ENCODE assay signal across 8 cellular contexts in genomic region chrX:23902419-23902818, GRCh38. TPM values are rescaled to one million over a fixed set of nuclear protein-coding genes. Genes with fewer than 3 reads are reported as not detected.
A peak's percentile ranks its signal among the peaks of the same experiment; 100 is the strongest.
DNase-seq lines count a peak whose midpoint lies in the region; ATAC-seq and TF ChIP-seq lines count a peak whose summit lies in the region.

No MANE protein-coding gene starts in this region.

- TF ChIP-seq CTCF in DND-41 (IDR thresholded peaks at IDR 0.05; ENCODE audit: borderline replicate concordance, extremely low read depth, low read length, poor library complexity, severe bottlenecking) = peak; percentile 65
- TF ChIP-seq CTCF in neural progenitor cell (IDR thresholded peaks at IDR 0.05) = peak; percentile 80

- no peak for TF ChIP-seq EP300 in Ishikawa (IDR thresholded peaks at IDR 0.05; ENCODE audit: borderline replicate concordance)

- peak; percentile 72 for TF ChIP-seq RAD21 in Ishikawa (IDR thresholded peaks at IDR 0.05; ENCODE audit: low read depth)

- H3K36me3 ChIP-seq in DND-41 (ENCODE audit: insufficient read depth, low read length) (0 out of 2 replicates have a peak, but pooled peaks cover 2% of the 10 kb centered on the region), neural progenitor cell (no peaks in the 10 kb centered on the region)

- no peaks in the 10 kb centered on the region for H3K9me3 ChIP-seq in DND-41 (ENCODE audit: insufficient read depth, low read length, severe bottlenecking)
- no peaks in the 10 kb centered on the region for H3K9me3 ChIP-seq in neural progenitor cell (ENCODE audit: low read depth)

- no peak overlapping the region for H3K27ac Mint-ChIP-seq in neural progenitor cell

- peaks cover 63% of the 10 kb centered on the region for H3K79me2 ChIP-seq in DND-41 (ENCODE audit: insufficient read depth, low read length)
- peaks cover 55% of the 10 kb centered on the region for H3K79me2 ChIP-seq in neural progenitor cell (ENCODE audit: low read depth)

- H3K4me1 ChIP-seq in DND-41 (ENCODE audit: insufficient read depth, low read length) (peaks cover 12% of the 10 kb centered on the region), neural progenitor cell (peaks cover 25% of the 10 kb centered on the region)

- no peak overlapping the region for H3K4me3 ChIP-seq in DND-41 (ENCODE audit: low read depth in 1 of 2, low read length in 2 of 2)
- H3K4me3 ChIP-seq in neural progenitor cell = no peak overlapping the region

- H3K36me3 Mint-ChIP-seq in neural progenitor cell = peaks cover 8% of the 10 kb centered on the region

- no peak overlapping the region for H3K9ac ChIP-seq in DND-41 (ENCODE audit: low read depth, low read length)
- no peak overlapping the region for H3K9ac ChIP-seq in neural progenitor cell

- no peak overlapping the region for H3K4me2 ChIP-seq in DND-41 (ENCODE audit: insufficient read depth, low read length)
- H3K4me2 ChIP-seq in neural progenitor cell = peak overlapping the region; percentile 21

- no peaks in the 10 kb centered on the region for H3K9me3 Mint-ChIP-seq in neural progenitor cell

- H3K4me3 Mint-ChIP-seq in neural progenitor cell = no peak overlapping the region

- H3K27me3 ChIP-seq in DND-41 (ENCODE audit: insufficient read depth, low read length, poor library complexity) (no peaks in the 10 kb centered on the region), neural progenitor cell (no peaks in the 10 kb centered on the region)

- H3K4me1 Mint-ChIP-seq in neural progenitor cell = peaks cover 39% of the 10 kb centered on the region

- peaks cover 23% of the 10 kb centered on the region for H3F3A ChIP-seq in neural progenitor cell (ENCODE audit: low read depth)

- H3K27ac ChIP-seq in DND-41 (ENCODE audit: low read length) (no peak overlapping the region), neural progenitor cell (no peak overlapping the region)

- H3K27me3 Mint-ChIP-seq in neural progenitor cell (ENCODE audit: insufficient read depth, low read depth) = peaks cover 3% of the 10 kb centered on the region

- DNase-seq in DND-41 (no peak), SK-MEL-5 (ENCODE audit: low read depth, low spot score) (peak; percentile 63), fibroblast of gingiva (ENCODE audit: low read depth) (peak; percentile 51), neural progenitor cell (ENCODE audit: low spot score) (peak; percentile 69), ecto neural progenitor cell (ENCODE audit: low spot score) (no peak)
- DNase-seq in activated T-cell treated with anti-CD3 and anti-CD28 coated beads, Interleukin-2, amount 50 U/mL, for 1 hour = no peak

- in situ Hi-C loops in SK-MEL-5 (cut with HindIII; ENCODE audit: low pct_unique_long_range_greater_than_20kb, low sequenced_read_pairs) = no loop called here

- ATAC-seq in DND-41 (ENCODE audit: insufficient read depth, low read depth) (peak; percentile 49; the same call in 2 of the 3 replicates), GM19463 (IDR thresholded peaks at IDR 0.05; ENCODE audit: unreplicated experiment) (no peak)

- H2AFZ ChIP-seq in DND-41 (ENCODE audit: low read depth, low read length) = no peak overlapping the region
- H2AFZ ChIP-seq in neural progenitor cell (replicated peaks) = peak overlapping the region; percentile 1

- H4K20me1 ChIP-seq in DND-41 (ENCODE audit: insufficient read depth, low read length) (no peaks in the 10 kb centered on the region), neural progenitor cell (ENCODE audit: low read depth) (peaks cover 5% of the 10 kb centered on the region)

TF ChIP-seq in Ishikawa, 13 proteins besides CTCF, POLR2A, EP300 and RAD21:
- TF ChIP-seq CREB1 (IDR thresholded peaks at IDR 0.05; ENCODE audit: low read depth) (no peak), MAX (IDR thresholded peaks at IDR 0.05) (no peak), USF1 (IDR thresholded peaks at IDR 0.05) (no peak), TCF12 (IDR thresholded peaks at IDR 0.05; ENCODE audit: low read depth) (no peak), ZBTB7A (IDR thresholded peaks at IDR 0.05; ENCODE audit: low read depth) (no peak), TEAD4 (IDR thresholded peaks at IDR 0.05) (no peak), FOXM1 (IDR thresholded peaks at IDR 0.05; ENCODE audit: borderline replicate concordance, low read depth) (no peak), TAF1 (IDR thresholded peaks at IDR 0.05; ENCODE audit: low read depth) (no peak), EGR1 (IDR thresholded peaks at IDR 0.05) (no peak), REST (IDR thresholded peaks at IDR 0.05; ENCODE audit: low read depth) (no peak), NFIC (IDR thresholded peaks at IDR 0.05) (no peak), CEBPB (IDR thresholded peaks at IDR 0.05) (no peak), YY1 (IDR thresholded peaks at IDR 0.05; ENCODE audit: low read depth) (no peak)

RNA-seq across cellular contexts. Expression of gene APOO, which starts 5.3 kb away (rescaled TPM):
- 38.6 and 52.6 TPM in 2 replicates for total RNA-seq in SK-MEL-5 (2014; rRNA removed; shearing (Covaris generic))
- polyA plus RNA-seq in SK-MEL-5 (2015; cell fraction: cytosol; rRNA removed) = 45.4 and 51.3 TPM in 2 replicates
- polyA plus RNA-seq in SK-MEL-5 (2015; cell fraction: nucleus; rRNA removed) = 16.4 and 27.4 TPM in 2 replicates
- total RNA-seq in neural progenitor cell (ENCODE audit: low replicate concordance) = 44.2 and 81.0 TPM in 2 replicates

RNA-seq across cellular contexts. Expression of gene CXorf58, which starts 5.4 kb away (rescaled TPM):
- total RNA-seq in SK-MEL-5 (2014; rRNA removed; shearing (Covaris generic)) = 0.11 and 2.4 TPM in 2 replicates
- 0.07 and 0.14 TPM in 2 replicates for polyA plus RNA-seq in SK-MEL-5 (2015; cell fraction: cytosol; rRNA removed)
- 0.14 TPM in 1 of 2 replicates, not detected in the other for polyA plus RNA-seq in SK-MEL-5 (2015; cell fraction: nucleus; rRNA removed)
- not detected in 2 replicates for total RNA-seq in neural progenitor cell (ENCODE audit: low replicate concordance)

Comparison
In these comparisons a context has a peak if more than half of its experiments do, and no peak if none do; other contexts are left out.
1. DNase-seq: peak in SK-MEL-5 (single experiment), fibroblast of gingiva (single experiment) and neural progenitor cell (single experiment); none in DND-41 (single experiment), ecto neural progenitor cell (single experiment) and activated T-cell treated with anti-CD3 and anti-CD28 coated beads, Interleukin-2, amount 50 U/mL, for 1 hour (single experiment).